Comparison of ENCODE assay signal across 11 cellular contexts in genomic region chr19:46522988-46523387, GRCh38. TPM values are rescaled to one million over a fixed set of nuclear protein-coding genes. Genes with fewer than 3 reads are reported as not detected.
DNase-seq lines count a peak whose midpoint lies in the region; ATAC-seq and TF ChIP-seq lines count a peak whose summit lies in the region.
"Not testable (repeated sequence)": the region's sequence is repeated elsewhere in the genome, so short reads cannot be mapped to it uniquely, and the experiment has no call there.
"Had no signal": no experiment of that assay in that cellular context is flagged by ENCODE, and none has a peak within 500 bp of the region (broad histone marks: within the 10 kb centered on the region; RNA-seq: fewer than 3 reads in every experiment).

No MANE protein-coding gene starts in this region.

- not testable (repeated sequence) for H3K9me3 ChIP-seq in effector memory CD4-positive, alpha-beta T cell (ENCODE audit: control insufficient read depth, low read length)

- H3K9me3 Mint-ChIP-seq in T-helper 2 cell treated with Interferon-gamma antibody and Interleukin-4, amounts not matched to agents 5 μg/mL and 100 μg/mL, for 36 hours: peaks cover 15% of the 10 kb centered on the region
- not testable (repeated sequence) for H3K9me3 Mint-ChIP-seq in activated CD8-positive, alpha-beta T cell treated with anti-CD3 and anti-CD28 coated beads for 36 hours
- H3K9me3 Mint-ChIP-seq in activated naive CD4-positive, alpha-beta T cell treated with anti-CD3 and anti-CD28 coated beads, Interleukin-2, amount 10 ng/mL, durations not matched to agents 7 days and 5 days: peaks cover 16% of the 10 kb centered on the region

- peak overlapping the region; percentile 68 for H3K4me3 Mint-ChIP-seq in T-helper 2 cell treated with Interferon-gamma antibody and Interleukin-4, amounts not matched to agents 5 μg/mL and 100 μg/mL, for 36 hours
- H3K4me3 Mint-ChIP-seq in activated CD8-positive, alpha-beta T cell treated with anti-CD3 and anti-CD28 coated beads for 36 hours: peak overlapping the region; percentile 14
- peak overlapping the region; percentile 48 for H3K4me3 Mint-ChIP-seq in activated naive CD4-positive, alpha-beta T cell treated with anti-CD3 and anti-CD28 coated beads, Interleukin-2, amount 10 ng/mL, durations not matched to agents 7 days and 5 days

- POLR2A ChIA-PET in activated CD8-positive, alpha-beta T cell treated with anti-CD3 and anti-CD28 coated beads for 36 hours (lab: Charles Lee): interaction anchor here (0.7 to 2.2 kb wide), 12 partner anchors 9 to 379 kb away, joined by 3 to 8 read pairs (median 4); partner anchors contain the start of genes DACT3 and GNG8

- H3K27ac Mint-ChIP-seq in T-helper 2 cell treated with Interferon-gamma antibody and Interleukin-4, amounts not matched to agents 5 μg/mL and 100 μg/mL, for 36 hours: peak overlapping the region; percentile 93
- peak overlapping the region; percentile 96 for H3K27ac Mint-ChIP-seq in activated CD8-positive, alpha-beta T cell treated with anti-CD3 and anti-CD28 coated beads for 36 hours
- peak overlapping the region; percentile 100 for H3K27ac Mint-ChIP-seq in activated naive CD4-positive, alpha-beta T cell treated with anti-CD3 and anti-CD28 coated beads, Interleukin-2, amount 10 ng/mL, durations not matched to agents 7 days and 5 days

- not testable (repeated sequence) for H3K4me3 ChIP-seq in GM12865 (ENCODE audit: low read depth, low read length); effector memory CD4-positive, alpha-beta T cell (ENCODE audit: insufficient read depth, low read depth, low read length, poor library complexity, severe bottlenecking)

- CTCF ChIA-PET in activated CD8-positive, alpha-beta T cell treated with anti-CD3 and anti-CD28 coated beads for 36 hours (lab: Charles Lee): interaction anchor here (0.7 to 14.4 kb wide), 8 partner anchors 9 to 182 kb away, joined by 3 to 219 read pairs (median 5); partner anchors contain the start of gene DACT3
- CTCF ChIA-PET in activated naive CD4-positive, alpha-beta T cell treated with anti-CD3 and anti-CD28 coated beads, Interleukin-2, amount 10 ng/mL, durations not matched to agents 7 days and 5 days (lab: Charles Lee): interaction anchor here (0.6 to 4.4 kb wide), 10 partner anchors 8 to 242 kb away, joined by 3 to 23 read pairs (median 4); partner anchors contain the start of genes CALM3 and DACT3

- H3K27me3 Mint-ChIP-seq in T-helper 2 cell treated with Interferon-gamma antibody and Interleukin-4, amounts not matched to agents 5 μg/mL and 100 μg/mL, for 36 hours (ENCODE audit: low read depth); activated CD8-positive, alpha-beta T cell treated with anti-CD3 and anti-CD28 coated beads for 36 hours; activated naive CD4-positive, alpha-beta T cell treated with anti-CD3 and anti-CD28 coated beads, Interleukin-2, amount 10 ng/mL, durations not matched to agents 7 days and 5 days: not testable (repeated sequence)

- H3K4me1 ChIP-seq in effector memory CD4-positive, alpha-beta T cell (ENCODE audit: control insufficient read depth, insufficient read depth, low read length, poor library complexity, severe bottlenecking): peaks cover 27% of the 10 kb centered on the region

- ATAC-seq in activated CD8-positive, alpha-beta T cell treated with anti-CD3 and anti-CD28 coated beads for 36 hours: peak; percentile 83

- not testable (repeated sequence) for H3K36me3 ChIP-seq in effector memory CD4-positive, alpha-beta T cell (ENCODE audit: control insufficient read depth, insufficient read depth, low read length)

- not testable (repeated sequence) for H3K36me3 Mint-ChIP-seq in T-helper 2 cell treated with Interferon-gamma antibody and Interleukin-4, amounts not matched to agents 5 μg/mL and 100 μg/mL, for 36 hours (ENCODE audit: low read depth); activated CD8-positive, alpha-beta T cell treated with anti-CD3 and anti-CD28 coated beads for 36 hours (ENCODE audit: low read depth)
- H3K36me3 Mint-ChIP-seq in activated naive CD4-positive, alpha-beta T cell treated with anti-CD3 and anti-CD28 coated beads, Interleukin-2, amount 10 ng/mL, durations not matched to agents 7 days and 5 days: peaks cover 28% of the 10 kb centered on the region

- TF ChIP-seq CTCF in GM12865 (IDR thresholded peaks at IDR 0.05; ENCODE audit: insufficient read depth, low read depth, low read length, missing control alignments); activated CD8-positive, alpha-beta T cell treated with anti-CD3 and anti-CD28 coated beads for 36 hours (IDR thresholded peaks at IDR 0.05): not testable (repeated sequence)

- peak; percentile 70 for DNase-seq in GM12865 (ENCODE audit: low read depth)
- peak; percentile 67 to 92 for DNase-seq in NOMO-1 (lab: John Stamatoyannopoulos, UW; ENCODE audit: unreplicated experiment in 2 of 2)
- DNase-seq in T-helper 2 cell treated with Interferon-gamma antibody and Interleukin-4, amounts not matched to agents 5 μg/mL and 100 μg/mL, for 36 hours (ENCODE audit: low spot score): peak; percentile 40
- peak; percentile 69 for DNase-seq in activated CD8-positive, alpha-beta T cell treated with anti-CD3 and anti-CD28 coated beads for 36 hours
- peak; percentile 62 for DNase-seq in activated naive CD4-positive, alpha-beta T cell treated with anti-CD3 and anti-CD28 coated beads, Interleukin-2, amount 10 ng/mL, durations not matched to agents 7 days and 5 days
- DNase-seq in effector memory CD4-positive, alpha-beta T cell: not testable (repeated sequence)
- DNase-seq in stimulated activated CD4-positive, alpha-beta T cell treated with anti-CD3 and anti-CD28 coated beads, Interleukin-4, amount 100 ng/mL, for 24 hours: peak; percentile 25

- H3K4me1 Mint-ChIP-seq in T-helper 2 cell treated with Interferon-gamma antibody and Interleukin-4, amounts not matched to agents 5 μg/mL and 100 μg/mL, for 36 hours (ENCODE audit: low read depth): peaks cover 25% of the 10 kb centered on the region
- H3K4me1 Mint-ChIP-seq in activated CD8-positive, alpha-beta T cell treated with anti-CD3 and anti-CD28 coated beads for 36 hours (ENCODE audit: low read depth): peaks cover 35% of the 10 kb centered on the region
- H3K4me1 Mint-ChIP-seq in activated naive CD4-positive, alpha-beta T cell treated with anti-CD3 and anti-CD28 coated beads, Interleukin-2, amount 10 ng/mL, durations not matched to agents 7 days and 5 days: peaks cover 64% of the 10 kb centered on the region

- intact Hi-C loops in activated CD8-positive, alpha-beta T cell treated with anti-CD3 and anti-CD28 coated beads for 36 hours (cut with micrococcal nuclease): not testable (repeated sequence)

- H3K27me3 ChIP-seq in effector memory CD4-positive, alpha-beta T cell (replicated peaks; ENCODE audit: control insufficient read depth, insufficient read depth, low read length, poor library complexity, severe bottlenecking): not testable (repeated sequence)

- H3K27ac ChIP-seq in effector memory CD4-positive, alpha-beta T cell (ENCODE audit: insufficient read depth, low read length, poor library complexity, severe bottlenecking): peak overlapping the region; percentile 37

RNA-seq across cellular contexts. Expression of gene PNMA8B, which starts 27.3 kb away (rescaled TPM):
- total RNA-seq in activated CD8-positive, alpha-beta T cell treated with anti-CD3 and anti-CD28 coated beads for 36 hours: not detected
- total RNA-seq: HepG2, MCF 10A had no signal

RNA-seq across cellular contexts. Expression of gene PNMA8A, which starts 51.6 kb away (rescaled TPM):
- total RNA-seq in activated CD8-positive, alpha-beta T cell treated with anti-CD3 and anti-CD28 coated beads for 36 hours: not detected
- total RNA-seq: Caco-2, lung microvascular endothelial cell had no signal

Comparison
In these comparisons a context has a peak if more than half of its experiments do, and no peak if none do; other contexts are left out.
1. H3K4me3 Mint-ChIP-seq: peak in every context shown above with its lines; median percentile 68 in T-helper 2 cell treated with Interferon-gamma antibody and Interleukin-4, amounts not matched to agents 5 μg/mL and 100 μg/mL, for 36 hours; 48 in activated naive CD4-positive, alpha-beta T cell treated with anti-CD3 and anti-CD28 coated beads, Interleukin-2, amount 10 ng/mL, durations not matched to agents 7 days and 5 days; 14 in activated CD8-positive, alpha-beta T cell treated with anti-CD3 and anti-CD28 coated beads for 36 hours.